Comparison of ENCODE assay signal across 9 cellular contexts in the genomic region with DNA sequence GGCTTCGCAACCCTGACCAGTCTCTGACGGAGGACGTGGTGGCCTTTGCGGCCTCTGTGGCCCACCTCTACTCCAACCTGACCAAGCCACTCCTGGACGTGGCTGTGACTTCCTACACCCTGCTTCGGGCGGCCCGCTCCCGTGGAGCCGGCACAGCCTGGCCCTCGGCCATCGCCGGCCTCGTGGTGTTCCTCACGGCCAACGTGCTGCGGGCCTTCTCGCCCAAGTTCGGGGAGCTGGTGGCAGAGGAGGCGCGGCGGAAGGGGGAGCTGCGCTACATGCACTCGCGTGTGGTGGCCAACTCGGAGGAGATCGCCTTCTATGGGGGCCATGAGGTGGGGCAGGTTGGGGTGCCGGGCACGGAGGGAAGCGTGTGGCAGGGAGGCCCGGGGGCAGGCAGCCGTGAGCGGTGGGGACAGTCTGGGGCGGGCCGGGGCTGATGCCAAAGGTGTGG. TPM values are rescaled to one million over a fixed set of nuclear protein-coding genes. Genes with fewer than 3 reads are reported as not detected.
DNase-seq lines count a peak whose midpoint lies in the region; ATAC-seq and TF ChIP-seq lines count a peak whose summit lies in the region.
"Had no signal": no experiment of that assay in that cellular context is flagged by ENCODE, and none has a peak within 500 bp of the region (broad histone marks: within the 10 kb centered on the region; RNA-seq: fewer than 3 reads in every experiment).

No MANE protein-coding gene starts in this region.

- TF ChIP-seq CTCF in astrocyte of the cerebellum (IDR thresholded peaks at IDR 0.05; ENCODE audit: low read depth, low read length, missing control alignments) (no peak), mesothelial cell of epicardium (IDR thresholded peaks at IDR 0.05; ENCODE audit: unreplicated experiment) (no peak), transverse colon (IDR thresholded peaks at IDR 0.05) (no peak)

- intact Hi-C loops in activated naive CD4-positive, alpha-beta T cell treated with anti-CD3 and anti-CD28 coated beads for 36 hours (cut with micrococcal nuclease), result loop anchor here (2.0 to 5.0 kb wide), 3 partner anchors 13 to 371 kb away; partner anchors contain the start of genes HCFC1 and MECP2
- intact Hi-C loops in transverse colon (cut with DNase I; ENCODE audit: low total_unique reads), result no loop called here

- H3K9me3 Mint-ChIP-seq in activated naive CD4-positive, alpha-beta T cell treated with anti-CD3 and anti-CD28 coated beads for 36 hours, result no peaks in the 10 kb centered on the region
- no peaks in the 10 kb centered on the region for H3K9me3 Mint-ChIP-seq in activated naive CD4-positive, alpha-beta T cell treated with anti-CD3 and anti-CD28 coated beads, Interleukin-2, amount 50 U/mL, for 72 hours
- H3K9me3 Mint-ChIP-seq in mesothelial cell of epicardium, result peaks cover 4% of the 10 kb centered on the region

- TF ChIP-seq POLR2A in transverse colon (IDR thresholded peaks at IDR 0.05), result no peak

- no peak for DNase-seq in activated naive CD4-positive, alpha-beta T cell treated with anti-CD3 and anti-CD28 coated beads for 36 hours
- DNase-seq in activated naive CD4-positive, alpha-beta T cell treated with anti-CD3 and anti-CD28 coated beads, Interleukin-2, amount 50 U/mL, for 72 hours (ENCODE audit: low spot score in 2 of 2), result no peak
- DNase-seq in astrocyte of the cerebellum (ENCODE audit: low read depth), result no peak
- no peak for DNase-seq in mesothelial cell of epicardium (ENCODE audit: low spot score in 2 of 2, unreplicated experiment in 2 of 2)
- DNase-seq in transverse colon, result no peak
- no peak for DNase-seq in cerebellar nuclear complex (lab: John Stamatoyannopoulos, UW)
- DNase-seq: NCI-H1092 treated with DMSO at 0.1 percent for 48 hours had no signal

- in situ Hi-C loops in astrocyte of the cerebellum (cut with HindIII; ENCODE audit: low sequenced_read_pairs) (no loop called here), transverse colon (cut with MboI; ENCODE audit: low pct_ligation_motif_present in 1 of 4, low pct_unique_long_range_greater_than_20kb in 1 of 4, low sequenced_read_pairs in 3 of 4) (no loop called here)

- H3K27ac Mint-ChIP-seq in activated naive CD4-positive, alpha-beta T cell treated with anti-CD3 and anti-CD28 coated beads for 36 hours, result no peak overlapping the region
- no peak overlapping the region for H3K27ac Mint-ChIP-seq in activated naive CD4-positive, alpha-beta T cell treated with anti-CD3 and anti-CD28 coated beads, Interleukin-2, amount 50 U/mL, for 72 hours
- no peak overlapping the region for H3K27ac Mint-ChIP-seq in mesothelial cell of epicardium

- H3K36me3 Mint-ChIP-seq in activated naive CD4-positive, alpha-beta T cell treated with anti-CD3 and anti-CD28 coated beads for 36 hours (ENCODE audit: low read depth), result peaks cover 7% of the 10 kb centered on the region
- peaks cover 7 to 11% of the 10 kb centered on the region in 2 donors for H3K36me3 Mint-ChIP-seq in activated naive CD4-positive, alpha-beta T cell treated with anti-CD3 and anti-CD28 coated beads, Interleukin-2, amount 50 U/mL, for 72 hours
- peaks cover 7% of the 10 kb centered on the region for H3K36me3 Mint-ChIP-seq in mesothelial cell of epicardium

- peak overlapping the region; percentile 32 for H3K4me3 Mint-ChIP-seq in activated naive CD4-positive, alpha-beta T cell treated with anti-CD3 and anti-CD28 coated beads for 36 hours
- peak overlapping the region; percentile 37 for H3K4me3 Mint-ChIP-seq in mesothelial cell of epicardium

- CTCF ChIA-PET in activated naive CD4-positive, alpha-beta T cell treated with anti-CD3 and anti-CD28 coated beads for 36 hours (lab: Charles Lee), result interaction anchor here (0.6 kb wide), 1 partner anchor 90 kb away, joined by 3 read pairs; no protein-coding TSS in a partner anchor

- H3K4me1 ChIP-seq in transverse colon, result peaks cover 25 to 56% (median 44%) of the 10 kb centered on the region in 4 donors

- peak overlapping the region; percentile 15 for H3K4me3 ChIP-seq in astrocyte of the cerebellum (ENCODE audit: low read depth, low read length)
- peak overlapping the region in 2 of 4 donors; percentile 5 to 88 for H3K4me3 ChIP-seq in transverse colon

- TF ChIP-seq EP300 in transverse colon (IDR thresholded peaks at IDR 0.05; ENCODE audit: low read depth), result no peak

- no peaks in the 10 kb centered on the region for H3K36me3 ChIP-seq in transverse colon

- H3K27me3 Mint-ChIP-seq in activated naive CD4-positive, alpha-beta T cell treated with anti-CD3 and anti-CD28 coated beads for 36 hours (ENCODE audit: low read depth), result no peaks in the 10 kb centered on the region
- no peaks in the 10 kb centered on the region for H3K27me3 Mint-ChIP-seq in mesothelial cell of epicardium (ENCODE audit: low read depth)

- no peak for ATAC-seq in activated naive CD4-positive, alpha-beta T cell treated with anti-CD3 and anti-CD28 coated beads, Interleukin-2, amount 50 U/mL, for 72 hours
- ATAC-seq in HG02970 (IDR thresholded peaks at IDR 0.05; ENCODE audit: low FRiP score, unreplicated experiment), result no peak
- no peak for ATAC-seq in GM19452 (IDR thresholded peaks at IDR 0.05; ENCODE audit: unreplicated experiment)

- H3K27ac ChIP-seq in transverse colon, result peak overlapping the region; percentile 95 to 98 (median 97)

- WGBS in transverse colon (ENCODE audit: low coverage in 1 of 2), 2 donors, result 87% methylated on average over 35 of the region's 35 CpGs; no CpG with 5 or more reads in 1 of the 2 donors

- peaks cover 25% of the 10 kb centered on the region for H3K4me1 Mint-ChIP-seq in activated naive CD4-positive, alpha-beta T cell treated with anti-CD3 and anti-CD28 coated beads for 36 hours (ENCODE audit: low read depth)
- H3K4me1 Mint-ChIP-seq in mesothelial cell of epicardium, result peaks cover 18% of the 10 kb centered on the region

- no peaks in the 10 kb centered on the region for H3K9me3 ChIP-seq in transverse colon

- no peaks in the 10 kb centered on the region for H3K27me3 ChIP-seq in transverse colon

RNA-seq across cellular contexts. Expression of gene ABCD1, which starts 1.2 kb away (rescaled TPM):
- 1 to 10 TPM; 2.5 to 3.4 TPM for total RNA-seq in activated naive CD4-positive, alpha-beta T cell treated with anti-CD3 and anti-CD28 coated beads for 36 hours
- total RNA-seq in activated naive CD4-positive, alpha-beta T cell treated with anti-CD3 and anti-CD28 coated beads, Interleukin-2, amount 50 U/mL, for 72 hours, result 1 to 10 TPM; 5.6 to 6.7 TPM
- total RNA-seq in mesothelial cell of epicardium (15.4 to 18.3 TPM (median 15.4 TPM) in 3 replicates), transverse colon (10 to 100 TPM in 3 of 4 donors, 1 to 10 TPM in 1; 7.0 to 50.5 (median 18.1) TPM)

RNA-seq across cellular contexts. Expression of gene BCAP31, which starts 1.7 kb away (rescaled TPM):
- total RNA-seq in activated naive CD4-positive, alpha-beta T cell treated with anti-CD3 and anti-CD28 coated beads for 36 hours, result 10 to 100 TPM; 69.5 to 71.2 TPM
- total RNA-seq in activated naive CD4-positive, alpha-beta T cell treated with anti-CD3 and anti-CD28 coated beads, Interleukin-2, amount 50 U/mL, for 72 hours, result 10 to 100 TPM; 67.4 to 92.7 TPM
- total RNA-seq in mesothelial cell of epicardium (116 to 121 TPM (median 118 TPM) in 3 replicates), transverse colon (100 to 1,000 TPM in 2 of 4 donors, 10 to 100 TPM in 2; 37.6 to 113 (median 74.4) TPM)

RNA-seq across cellular contexts. Expression of gene SLC6A8, which starts 38.1 kb away (rescaled TPM):
- total RNA-seq in activated naive CD4-positive, alpha-beta T cell treated with anti-CD3 and anti-CD28 coated beads for 36 hours, result under 1 TPM; 0.32 to 0.41 TPM
- total RNA-seq in activated naive CD4-positive, alpha-beta T cell treated with anti-CD3 and anti-CD28 coated beads, Interleukin-2, amount 50 U/mL, for 72 hours, result 1 to 10 TPM in 1 of 2 donors, under 1 TPM in 1; 0.16 to 2.2 TPM
- total RNA-seq in mesothelial cell of epicardium, result 65.3 to 68.0 TPM (median 65.6 TPM) in 3 replicates
- 100 to 1,000 TPM in 3 of 4 donors, 10 to 100 TPM in 1; 61.1 to 332 (median 197) TPM for total RNA-seq in transverse colon

RNA-seq across cellular contexts. Expression of gene PLXNB3, which starts 38.2 kb away (rescaled TPM):
- total RNA-seq in activated naive CD4-positive, alpha-beta T cell treated with anti-CD3 and anti-CD28 coated beads for 36 hours, result under 1 TPM; 0.05 to 0.44 TPM
- 1 to 10 TPM; 1.5 to 3.2 TPM for total RNA-seq in activated naive CD4-positive, alpha-beta T cell treated with anti-CD3 and anti-CD28 coated beads, Interleukin-2, amount 50 U/mL, for 72 hours
- 3.6 to 4.3 TPM (median 4.3 TPM) in 3 replicates for total RNA-seq in mesothelial cell of epicardium
- total RNA-seq in transverse colon, result 10 to 100 TPM in 2 of 4 donors, 1 to 10 TPM in 2; 3.1 to 46.2 (median 24.7) TPM

RNA-seq across cellular contexts. Expression of gene PNCK, which starts 52.2 kb away (rescaled TPM):
- total RNA-seq in activated naive CD4-positive, alpha-beta T cell treated with anti-CD3 and anti-CD28 coated beads for 36 hours, result under 1 TPM; 0.26 to 0.30 TPM
- 1 to 10 TPM; 1.0 to 2.9 TPM for total RNA-seq in activated naive CD4-positive, alpha-beta T cell treated with anti-CD3 and anti-CD28 coated beads, Interleukin-2, amount 50 U/mL, for 72 hours
- 28.2 to 35.1 TPM (median 28.5 TPM) in 3 replicates for total RNA-seq in mesothelial cell of epicardium
- total RNA-seq in transverse colon, result 10 to 100 TPM in 1 of 4 donors, 1 to 10 TPM in 2, not detected in 1; 6.5 to 74.4 (median 7.9) TPM

Comparison
In these comparisons a context has a peak if more than half of its experiments do, and no peak if none do; other contexts are left out.
1. RNA of gene SLC6A8, which starts 38.1 kb away (total RNA-seq): 61.1 to 332 TPM in transverse colon and 65.3 to 68.0 TPM in mesothelial cell of epicardium; 0.16 to 2.2 TPM in activated naive CD4-positive, alpha-beta T cell treated with anti-CD3 and anti-CD28 coated beads, Interleukin-2, amount 50 U/mL, for 72 hours and 0.32 to 0.41 TPM in activated naive CD4-positive, alpha-beta T cell treated with anti-CD3 and anti-CD28 coated beads for 36 hours; every median in the first group is over 10 times any median in the second.